Comparison of ENCODE assay signal across 8 cellular contexts in genomic region chr1:39892611-39893595, GRCh38. TPM values are rescaled to one million over a fixed set of nuclear protein-coding genes. Genes with fewer than 3 reads are reported as not detected.
A peak's percentile ranks its signal among the peaks of the same experiment; 100 is the strongest.
DNase-seq lines count a peak whose midpoint lies in the region; ATAC-seq and TF ChIP-seq lines count a peak whose summit lies in the region.

No MANE protein-coding gene starts in this region.

- intact Hi-C loops in thyroid gland (cut with DNase I), result no loop called here

- H3K36me3 Mint-ChIP-seq in HFFc6 (ENCODE audit: low read depth), result no peaks in the 10 kb centered on the region
- no peaks in the 10 kb centered on the region for H3K36me3 Mint-ChIP-seq in glutamatergic neuron (ENCODE audit: unreplicated experiment)
- no peaks in the 10 kb centered on the region for H3K36me3 Mint-ChIP-seq in activated T-cell treated with anti-CD3 and anti-CD28 coated beads, Interleukin-2, amount 50 U/mL, for 4 hours (ENCODE audit: insufficient read depth)

- peaks cover 39 to 51% of the 10 kb centered on the region in 2 donors for H3K4me1 ChIP-seq in thyroid gland

- peak overlapping the region; percentile 2; the same call in 1 of the 2 replicates for H3K27ac Mint-ChIP-seq in HFFc6
- peak overlapping the region; percentile 2 for H3K27ac Mint-ChIP-seq in glutamatergic neuron (ENCODE audit: unreplicated experiment)

- TF ChIP-seq CTCF in 22Rv1 (IDR thresholded peaks at IDR 0.05) (no peak), HFFc6 (IDR thresholded peaks at IDR 0.05) (no peak), glutamatergic neuron (IDR thresholded peaks at IDR 0.05; ENCODE audit: partially characterized antibody, unreplicated experiment) (no peak), thyroid gland (IDR thresholded peaks at IDR 0.05) (no peak)

- TF ChIP-seq POLR2A in thyroid gland (IDR thresholded peaks at IDR 0.05), result no peak

- ATAC-seq in HG02973 (IDR thresholded peaks at IDR 0.05; ENCODE audit: unreplicated experiment), result no peak
- no peak for ATAC-seq in GM19351 (IDR thresholded peaks at IDR 0.05; ENCODE audit: unreplicated experiment)
- no peak for ATAC-seq in activated T-cell treated with anti-CD3 and anti-CD28 coated beads, Interleukin-2, amount 50 U/mL, for 4 hours

- WGBS in thyroid gland, 2 donors, result 21 to 27% methylated on average over 6 of the region's 6 CpGs

- H3K27ac ChIP-seq in 22Rv1 (0 out of 2 replicates have a peak overlapping the region, but pooled peaks have one; percentile 2), thyroid gland (peak overlapping the region; percentile 50 to 80 (median 78))

- H3K4me3 Mint-ChIP-seq in HFFc6, result peak overlapping the region; percentile 46
- no peak overlapping the region for H3K4me3 Mint-ChIP-seq in glutamatergic neuron (ENCODE audit: unreplicated experiment)
- no peak overlapping the region for H3K4me3 Mint-ChIP-seq in activated T-cell treated with anti-CD3 and anti-CD28 coated beads, Interleukin-2, amount 50 U/mL, for 4 hours

- peaks cover 56% of the 10 kb centered on the region for H3K4me1 Mint-ChIP-seq in HFFc6 (ENCODE audit: low read depth)
- H3K4me1 Mint-ChIP-seq in glutamatergic neuron (ENCODE audit: low read depth, unreplicated experiment), result peaks cover 52% of the 10 kb centered on the region
- no peaks in the 10 kb centered on the region for H3K4me1 Mint-ChIP-seq in activated T-cell treated with anti-CD3 and anti-CD28 coated beads, Interleukin-2, amount 50 U/mL, for 4 hours (ENCODE audit: low read depth)

- DNase-seq in HFFc6 (peak; percentile 61), RPMI8226 (peak; percentile 56), glutamatergic neuron (no peak), thyroid gland (peak; percentile 81 to 82)
- DNase-seq in activated T-cell treated with anti-CD3 and anti-CD28 coated beads, Interleukin-2, amount 50 U/mL, for 4 hours, result no peak

- no peaks in the 10 kb centered on the region for H3K9me3 ChIP-seq in thyroid gland

- no peaks in the 10 kb centered on the region for H3K36me3 ChIP-seq in thyroid gland

- H3K27me3 ChIP-seq in thyroid gland, result no peaks in the 10 kb centered on the region

- H3K4me3 ChIP-seq in thyroid gland (replicated peaks in 1 of 3), result no peak overlapping the region

- H3K27me3 Mint-ChIP-seq in HFFc6 (ENCODE audit: insufficient read depth) (peaks cover 2% of the 10 kb centered on the region; the same call in 1 of the 2 replicates), glutamatergic neuron (ENCODE audit: unreplicated experiment) (peaks cover 13% of the 10 kb centered on the region)
- peaks cover 47% of the 10 kb centered on the region for H3K27me3 Mint-ChIP-seq in activated T-cell treated with anti-CD3 and anti-CD28 coated beads, Interleukin-2, amount 50 U/mL, for 4 hours (ENCODE audit: low read depth)

- H3K9me3 Mint-ChIP-seq in HFFc6 (no peaks in the 10 kb centered on the region), glutamatergic neuron (ENCODE audit: unreplicated experiment) (peaks cover 12% of the 10 kb centered on the region)
- no peaks in the 10 kb centered on the region for H3K9me3 Mint-ChIP-seq in activated T-cell treated with anti-CD3 and anti-CD28 coated beads, Interleukin-2, amount 50 U/mL, for 4 hours

RNA-seq across cellular contexts. Expression of gene MYCL, which starts 8.8 kb away (rescaled TPM):
- total RNA-seq in HFFc6 (2021; fragmentation: NEBNext Ultra II Directional; extraction: Animal tissue kit (Norgen Biotek cat#: 25700)), result under 1 TPM; 0.17 to 0.52 (median 0.21) TPM
- total RNA-seq in glutamatergic neuron (ENCODE audit: unreplicated experiment) (97.7 TPM), thyroid gland (1 to 10 TPM; 1.4 to 3.9 (median 3.5) TPM)
- total RNA-seq in activated T-cell treated with anti-CD3 and anti-CD28 coated beads, Interleukin-2, amount 50 U/mL, for 4 hours, result under 1 TPM; 0.08 to 0.38 (median 0.18) TPM

RNA-seq across cellular contexts. Expression of gene TRIT1, which starts 9.6 kb away (rescaled TPM):
- 10 to 100 TPM; 12.8 to 19.1 (median 15.1) TPM for total RNA-seq in HFFc6 (2021; fragmentation: NEBNext Ultra II Directional; extraction: Animal tissue kit (Norgen Biotek cat#: 25700))
- total RNA-seq in glutamatergic neuron (ENCODE audit: unreplicated experiment) (35.5 TPM), thyroid gland (10 to 100 TPM; 22.6 to 35.2 (median 25.3) TPM)
- 10 to 100 TPM; 28.6 to 30.8 (median 30.6) TPM for total RNA-seq in activated T-cell treated with anti-CD3 and anti-CD28 coated beads, Interleukin-2, amount 50 U/mL, for 4 hours

Comparison
In these comparisons a context has a peak if more than half of its experiments do, and no peak if none do; other contexts are left out.
1. DNase-seq: peak in HFFc6 (single experiment), RPMI8226 (single experiment) and thyroid gland (2 of 2); none in glutamatergic neuron (single experiment) and activated T-cell treated with anti-CD3 and anti-CD28 coated beads, Interleukin-2, amount 50 U/mL, for 4 hours (single experiment).
2. RNA of gene MYCL, which starts 8.8 kb away (total RNA-seq): 97.7 TPM in glutamatergic neuron (single experiment); 1.4 to 3.9 TPM in thyroid gland, 0.17 to 0.52 TPM in HFFc6 and 0.08 to 0.38 TPM in activated T-cell treated with anti-CD3 and anti-CD28 coated beads, Interleukin-2, amount 50 U/mL, for 4 hours; every median in the first group is over 10 times any median in the second.